In the genomic region with DNA sequence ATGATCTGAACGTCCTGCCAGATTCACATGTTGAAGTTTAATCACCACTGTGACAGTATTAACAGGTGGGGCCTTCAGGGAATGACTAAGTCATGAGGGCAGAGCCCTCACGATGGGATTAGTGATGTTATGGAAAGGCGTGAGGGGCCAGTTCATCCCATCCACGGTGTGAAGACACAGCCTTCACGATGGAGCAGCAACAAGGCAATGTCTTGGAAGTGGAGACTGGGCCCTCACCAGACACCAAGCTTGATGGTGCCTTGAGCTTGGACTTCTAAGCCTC, we compare ENCODE assay signal across 19 cellular contexts. TPM values are rescaled to one million over a fixed set of nuclear protein-coding genes. Genes with fewer than 3 reads are reported as not detected.
DNase-seq lines count a peak whose midpoint lies in the region; ATAC-seq, FAIRE-seq and TF ChIP-seq lines count a peak whose summit lies in the region.
"Had no signal": no experiment of that assay in that cellular context is flagged by ENCODE, and none has a peak within 500 bp of the region (broad histone marks: within the 10 kb centered on the region; RNA-seq: fewer than 3 reads in every experiment).

No MANE protein-coding gene starts in this region.

- no peak overlapping the region for H2BK5ac ChIP-seq in IMR-90 (ENCODE audit: low read depth, low read length, poor library complexity, severe bottlenecking)

- H3K27me3 ChIP-seq in IMR-90 (ENCODE audit: control insufficient read depth, insufficient read depth, low read length) (no peaks in the 10 kb centered on the region), K562 (ENCODE audit: control insufficient read depth in 2 of 2, insufficient read depth in 2 of 2, low read length in 2 of 2) (no peaks in the 10 kb centered on the region), GM23248 (replicated peaks; ENCODE audit: insufficient read depth) (no peaks in the 10 kb centered on the region)
- H3K27me3 ChIP-seq: BE2C had no signal

- H3K4me1 ChIP-seq in HEK293 (ENCODE audit: control insufficient read depth, insufficient read depth, low read length) (peaks cover 5% of the 10 kb centered on the region), IMR-90 (ENCODE audit: control insufficient read depth, insufficient read depth, low read length) (peaks cover 4% of the 10 kb centered on the region; the same call in 1 of the 2 replicates), K562 (replicated peaks in 1 of 2; ENCODE audit: control insufficient read depth in 2 of 2, insufficient read depth in 2 of 2, low read length in 2 of 2) (peaks cover 9 to 31% of the 10 kb centered on the region in 2 experiments), GM23248 (ENCODE audit: insufficient read depth) (peaks cover 7% of the 10 kb centered on the region)

- H4K20me1 ChIP-seq in IMR-90 (ENCODE audit: insufficient read depth, low read length) (peaks cover 5% of the 10 kb centered on the region; the same call in 1 of the 2 replicates), K562 (replicated peaks; ENCODE audit: control insufficient read depth, insufficient read depth, low read length) (no peaks in the 10 kb centered on the region), GM23248 (ENCODE audit: insufficient read depth) (no peaks in the 10 kb centered on the region)

- H3K18ac ChIP-seq in IMR-90 (ENCODE audit: low read depth, low read length) = no peak overlapping the region

- CTCF ChIA-PET in HEK293 (lab: Yijun Ruan, JAX) = interaction anchor here (0.7 to 5.5 kb wide), 10 partner anchors 11 to 455 kb away, joined by 3 to 91 read pairs (median 5); a partner anchor contains a TSS
- CTCF ChIA-PET in IMR-90 (lab: Yijun Ruan, JAX) = no interaction called here
- CTCF ChIA-PET in K562 (lab: Yijun Ruan, JAX; ENCODE audit: low intra/inter-chr PET ratio) = interaction anchor here (2.7 kb wide), 1 partner anchor 164 kb away, joined by 38 read pairs; no protein-coding TSS in a partner anchor

- in situ Hi-C loops in IMR-90 (cut with MboI; ENCODE audit: low sequenced_read_pairs) (loop anchor here (5.0 kb wide), 1 partner anchor 166 kb away; no protein-coding TSS in a partner anchor), K562 (cut with MboI) (loop anchor here (5.0 kb wide), 1 partner anchor 161 kb away; no protein-coding TSS in a partner anchor), GM23248 (cut with MboI) (loop anchor here (10.0 kb wide), 1 partner anchor 159 kb away; no protein-coding TSS in a partner anchor)

- no peak overlapping the region for H4K5ac ChIP-seq in IMR-90 (ENCODE audit: low read depth, low read length)

- no peaks in the 10 kb centered on the region for H3K9me2 ChIP-seq in GM23248 (ENCODE audit: insufficient read depth)

- H3F3A ChIP-seq in GM23248 (ENCODE audit: insufficient read depth) = peaks cover 4% of the 10 kb centered on the region; the same call in 1 of the 2 replicates

- intact Hi-C loops in IMR-90 (cut with micrococcal nuclease) (loop anchor here (5.0 kb wide), 1 partner anchor 36 kb away; no protein-coding TSS in a partner anchor), K562 (cut with micrococcal nuclease) (no loop called here)

- 0 out of 2 replicates have a peak overlapping the region, but pooled peaks have one; percentile 16 for H2AK5ac ChIP-seq in IMR-90 (ENCODE audit: low read depth, low read length)

- no peak for FAIRE-seq in K562 (lab: Jason Lieb, UNC)
- FAIRE-seq: A549, D721Med, G401.6, GM12891 had no signal

- peak overlapping the region; percentile 43 for H2AFZ ChIP-seq in IMR-90 (replicated peaks; ENCODE audit: low read length, poor library complexity)
- no peak overlapping the region for H2AFZ ChIP-seq in K562 (ENCODE audit: low read depth, low read length)
- H2AFZ ChIP-seq in GM23248 = no peak overlapping the region

- TF ChIP-seq EP300 in K562 (IDR thresholded peaks at IDR 0.05; ENCODE audit: low read length) = no peak

- POLR2A ChIA-PET in HEK293 (lab: Yijun Ruan, JAX) = no interaction called here
- POLR2A ChIA-PET in IMR-90 (lab: Charles Lee; ENCODE audit: unreplicated experiment) = no interaction called here
- POLR2A ChIA-PET in K562 (lab: Yijun Ruan, JAX) = interaction anchor here (0.6 to 1.6 kb wide), 6 partner anchors 31 to 1642 kb away, joined by 3 to 6 read pairs (median 4); no protein-coding TSS in a partner anchor

- peaks cover 3 to 13% of the 10 kb centered on the region in 2 donors for H3K4me1 Mint-ChIP-seq in stimulated activated naive B cell treated with anti-CD40 and anti-IgM and Interleukin-4, amounts not matched to agents 10 μg/mL and 1 μg/mL and 100 μg/mL, for 72 hours
- peaks cover 5% of the 10 kb centered on the region for H3K4me1 Mint-ChIP-seq in T-helper 2 cell treated with Interferon-gamma antibody and Interleukin-4, amounts not matched to agents 5 μg/mL and 100 μg/mL, for 36 hours (ENCODE audit: low read depth)

- no peak overlapping the region for H4K8ac ChIP-seq in IMR-90 (ENCODE audit: low read depth in 2 of 2, low read length in 2 of 2)

- no peak overlapping the region for H2BK120ac ChIP-seq in IMR-90 (ENCODE audit: low read depth, low read length)

- peaks cover 9 to 16% of the 10 kb centered on the region in 2 donors for H3K36me3 Mint-ChIP-seq in stimulated activated naive B cell treated with anti-CD40 and anti-IgM and Interleukin-4, amounts not matched to agents 10 μg/mL and 1 μg/mL and 100 μg/mL, for 72 hours
- peaks cover 9% of the 10 kb centered on the region for H3K36me3 Mint-ChIP-seq in T-helper 2 cell treated with Interferon-gamma antibody and Interleukin-4, amounts not matched to agents 5 μg/mL and 100 μg/mL, for 36 hours (ENCODE audit: low read depth)

- H3K4me3 Mint-ChIP-seq in stimulated activated naive B cell treated with anti-CD40 and anti-IgM and Interleukin-4, amounts not matched to agents 10 μg/mL and 1 μg/mL and 100 μg/mL, for 72 hours = no peak overlapping the region
- no peak overlapping the region for H3K4me3 Mint-ChIP-seq in T-helper 2 cell treated with Interferon-gamma antibody and Interleukin-4, amounts not matched to agents 5 μg/mL and 100 μg/mL, for 36 hours
- H3K4me3 Mint-ChIP-seq: CD8-positive, alpha-beta T cell; H9 had no signal

- no peak overlapping the region for H3K4me2 ChIP-seq in IMR-90 (ENCODE audit: low read depth, low read length)
- H3K4me2 ChIP-seq in K562 (ENCODE audit: insufficient read depth, low read length) = no peak overlapping the region
- H3K4me2 ChIP-seq in GM23248 (ENCODE audit: unreplicated experiment) = no peak overlapping the region
- H3K4me2 ChIP-seq: A549 had no signal

- no peak overlapping the region for H2BK15ac ChIP-seq in IMR-90 (ENCODE audit: low read depth, low read length)

- no peaks in the 10 kb centered on the region for H3K27me3 Mint-ChIP-seq in stimulated activated naive B cell treated with anti-CD40 and anti-IgM and Interleukin-4, amounts not matched to agents 10 μg/mL and 1 μg/mL and 100 μg/mL, for 72 hours
- no peaks in the 10 kb centered on the region for H3K27me3 Mint-ChIP-seq in T-helper 2 cell treated with Interferon-gamma antibody and Interleukin-4, amounts not matched to agents 5 μg/mL and 100 μg/mL, for 36 hours (ENCODE audit: low read depth)

- dilution Hi-C loops in IMR-90 (cut with HindIII; ENCODE audit: low sequenced_read_pairs, unreplicated experiment) = no loop called here

- TF ChIP-seq CTCF in HEK293 (tag by site-specific recombination; IDR thresholded peaks at IDR 0.05) = no peak
- no peak for TF ChIP-seq CTCF in IMR-90 (conservative IDR thresholded peaks at IDR 0.05; ENCODE audit: low read depth, low read length)
- TF ChIP-seq CTCF in K562 (IDR thresholded peaks at IDR 0.05 in 2 of 3, conservative IDR thresholded peaks at IDR 0.05 in 1 of 3; ENCODE audit: insufficient read depth in 2 of 3, low read depth in 1 of 3, low read length in 3 of 3) = no peak

- H3K9me1 ChIP-seq in IMR-90 (ENCODE audit: insufficient read depth, low read length) (peaks cover 10% of the 10 kb centered on the region), K562 (ENCODE audit: control insufficient read depth, insufficient read depth, low read length) (peaks cover 4% of the 10 kb centered on the region)

- H3K27ac Mint-ChIP-seq in stimulated activated naive B cell treated with anti-CD40 and anti-IgM and Interleukin-4, amounts not matched to agents 10 μg/mL and 1 μg/mL and 100 μg/mL, for 72 hours = peak overlapping the region; percentile 9
- no peak overlapping the region for H3K27ac Mint-ChIP-seq in T-helper 2 cell treated with Interferon-gamma antibody and Interleukin-4, amounts not matched to agents 5 μg/mL and 100 μg/mL, for 36 hours
- H3K27ac Mint-ChIP-seq: H9 had no signal

- H4K91ac ChIP-seq in IMR-90 (ENCODE audit: insufficient read depth, low read depth, low read length) = no peak overlapping the region

- no peak for TF ChIP-seq RAD21 in IMR-90 (IDR thresholded peaks at IDR 0.05; ENCODE audit: low read length)
- TF ChIP-seq RAD21 in K562 (CRISPR knock-in tag; conservative IDR thresholded peaks at IDR 0.05 in 1 of 2, IDR thresholded peaks at IDR 0.05 in 1 of 2) = no peak

- H2AK9ac ChIP-seq in IMR-90 (replicated peaks; ENCODE audit: low read depth, low read length, poor library complexity) = no peak overlapping the region

- H3K36me3 ChIP-seq in HEK293 (ENCODE audit: control insufficient read depth in 2 of 2, insufficient read depth in 1 of 2, low read length in 2 of 2) = peaks cover 0 to 13% of the 10 kb centered on the region in 2 experiments; a peak in 1 of 3 replicates
- peaks cover 8% of the 10 kb centered on the region for H3K36me3 ChIP-seq in IMR-90 (ENCODE audit: control insufficient read depth, insufficient read depth, low read length)
- peaks cover 17% of the 10 kb centered on the region for H3K36me3 ChIP-seq in K562 (ENCODE audit: control insufficient read depth, insufficient read depth, low read length)
- peaks cover 3% of the 10 kb centered on the region; the same call in 1 of the 2 replicates for H3K36me3 ChIP-seq in GM23248 (ENCODE audit: low read depth)
- H3K36me3 ChIP-seq: BE2C had no signal

- no peak overlapping the region for H3K4me3 ChIP-seq in HEK293 (ENCODE audit: low read depth, low read length)
- H3K4me3 ChIP-seq in IMR-90 (ENCODE audit: insufficient read depth, low read depth, low read length) = no peak overlapping the region
- H3K4me3 ChIP-seq in K562 = no peak overlapping the region
- H3K4me3 ChIP-seq in GM23248 = no peak overlapping the region
- H3K4me3 ChIP-seq: A549 had no signal

- no peak overlapping the region for H2BK20ac ChIP-seq in IMR-90 (ENCODE audit: low read depth, low read length)

- H3K14ac ChIP-seq in IMR-90 (replicated peaks; ENCODE audit: low read depth, low read length) = no peak overlapping the region

- BruUV-seq in IMR-90 (replicated peaks; lab: Mats Ljungman, UMichigan) = no TSS peak
- no TSS peak for BruUV-seq in K562 (replicated peaks; lab: Mats Ljungman, UMichigan)

- no peak overlapping the region for H3K27ac ChIP-seq in HEK293 (ENCODE audit: extremely low read depth, low read depth, low read length)
- no peak overlapping the region for H3K27ac ChIP-seq in IMR-90 (ENCODE audit: insufficient read depth, low read length)
- H3K27ac ChIP-seq in K562 (ENCODE audit: extremely low read depth, low read depth, low read length) = no peak overlapping the region
- no peak overlapping the region for H3K27ac ChIP-seq in GM23248
- H3K27ac ChIP-seq: C4-2B had no signal

- H3K79me1 ChIP-seq in IMR-90 (ENCODE audit: low read depth in 1 of 2, low read length in 2 of 2) = peaks cover 13 to 16% of the 10 kb centered on the region in 2 experiments

- ATAC-seq in IMR-90 (ENCODE audit: low read depth) = no peak
- peak; percentile 2; the same call in 1 of the 3 replicates for ATAC-seq in K562
- ATAC-seq in stimulated activated naive B cell treated with anti-CD40 and anti-IgM and Interleukin-4, amounts not matched to agents 10 μg/mL and 1 μg/mL and 100 μg/mL, for 72 hours (replicated peaks) = no peak

- H3K79me2 ChIP-seq in K562 (ENCODE audit: control insufficient read depth, insufficient read depth, low read length) (peaks cover 3% of the 10 kb centered on the region; the same call in 1 of the 3 replicates), GM23248 (ENCODE audit: insufficient read depth) (peaks cover 12% of the 10 kb centered on the region; the same call in 1 of the 2 replicates)

- no peak overlapping the region for H3K23ac ChIP-seq in IMR-90 (ENCODE audit: low read depth, low read length)

- H3K9me3 ChIP-seq in HEK293 (ENCODE audit: control insufficient read depth, insufficient read depth, low read depth, low read length) (no peaks in the 10 kb centered on the region), IMR-90 (ENCODE audit: control insufficient read depth, insufficient read depth, low read length) (no peaks in the 10 kb centered on the region), K562 (replicated peaks; ENCODE audit: control insufficient read depth, insufficient read depth, low read depth, low read length) (no peaks in the 10 kb centered on the region), GM23248 (ENCODE audit: low read depth) (no peaks in the 10 kb centered on the region)
- H3K9me3 ChIP-seq: A549, BE2C had no signal

- 78% methylated on average over 4 of the region's 5 CpGs; no CpG with 5 or more reads in 1 of the 2 experiments for WGBS in IMR-90 (ENCODE audit: extremely low coverage in 2 of 2, insufficient read length in 1 of 2), 2 experiments
- WGBS in K562 (ENCODE audit: insufficient coverage, low coverage, missing lambda C conversion rate) = 33% methylated on average over 5 of the region's 5 CpGs
- 70 to 74% methylated on average over 5 of the region's 5 CpGs for WGBS in GM23248 (ENCODE audit: low coverage in 1 of 2, low lambda C conversion rate in 2 of 2, missing lambda C conversion rate in 2 of 2), 2 experiments

- H3K56ac ChIP-seq in IMR-90 (ENCODE audit: extremely low read depth, insufficient read depth, low read length) = no peak overlapping the region

- H3K9me3 Mint-ChIP-seq in stimulated activated naive B cell treated with anti-CD40 and anti-IgM and Interleukin-4, amounts not matched to agents 10 μg/mL and 1 μg/mL and 100 μg/mL, for 72 hours = no peaks in the 10 kb centered on the region
- H3K9me3 Mint-ChIP-seq in T-helper 2 cell treated with Interferon-gamma antibody and Interleukin-4, amounts not matched to agents 5 μg/mL and 100 μg/mL, for 36 hours = no peaks in the 10 kb centered on the region
- H3K9me3 Mint-ChIP-seq: CD8-positive, alpha-beta T cell; H9 had no signal

- TF ChIP-seq POLR2A in IMR-90 (IDR thresholded peaks at IDR 0.05; ENCODE audit: low read depth, low read length) (no peak), K562 (conservative IDR thresholded peaks at IDR 0.05) (no peak)

- DNase-seq in IMR-90 = no peak
- DNase-seq in K562 (ENCODE audit: extremely low read depth in 1 of 4, low spot score in 3 of 4) = no peak
- no peak for DNase-seq in stimulated activated naive B cell treated with anti-CD40 and anti-IgM and Interleukin-4, amounts not matched to agents 10 μg/mL and 1 μg/mL and 100 μg/mL, for 72 hours
- no peak for DNase-seq in T-helper 2 cell treated with Interferon-gamma antibody and Interleukin-4, amounts not matched to agents 5 μg/mL and 100 μg/mL, for 36 hours (ENCODE audit: low spot score)
- no peak for DNase-seq in GM23248
- DNase-seq: BE2C; CD8-positive, alpha-beta T cell; COR-L47; DMS153; DMS79 treated with DMSO at 0.1 percent for 48 hours; EL; GOT3; H9 had no signal

- H3K4ac ChIP-seq in IMR-90 (ENCODE audit: low read depth, low read length) = no peak overlapping the region

- no peak overlapping the region for H3K9ac ChIP-seq in IMR-90 (ENCODE audit: low read depth, low read length)
- H3K9ac ChIP-seq in K562 (ENCODE audit: insufficient read depth in 1 of 2, low read depth in 2 of 2, low read length in 2 of 2) = peak overlapping the region in 1 of 2 experiments; percentile 72; a peak in 1 of 4 replicates
- no peak overlapping the region for H3K9ac ChIP-seq in GM23248

RNA-seq across cellular contexts. Expression of a gene that starts 6.4 kb away (rescaled TPM):
- 3.2 and 3.3 TPM in 2 replicates for total RNA-seq in IMR-90 (2012; rRNA removed)
- polyA plus RNA-seq in IMR-90 (2012; rRNA removed) = 5.8 and 7.5 TPM in 2 replicates
- 3.2 and 10.3 TPM in 2 replicates for polyA plus RNA-seq in IMR-90 (2012; cell fraction: cytosol; rRNA removed)
- polyA plus RNA-seq in IMR-90 (2012; cell fraction: nucleus; rRNA removed; ENCODE audit: low replicate concordance) = 3.8 and 21.9 TPM in 2 replicates
- 6.0 and 32.3 TPM in 2 replicates for total RNA-seq in K562 (2011; cell fraction: chromatin; rRNA removed; ENCODE audit: low replicate concordance)
- total RNA-seq in K562 (2011; cell fraction: nucleolus; rRNA removed) = 25.7 and 37.9 TPM in 2 replicates
- total RNA-seq in K562 (2011; cell fraction: nucleoplasm; rRNA removed) = 15.3 and 20.1 TPM in 2 replicates
- total RNA-seq in K562 (2014; rRNA removed) = 19.9 and 27.8 TPM in 2 replicates
- 3.3 and 3.7 TPM in 2 replicates for total RNA-seq in K562 (2014; rRNA removed; fragmentation: Illumina TruSeq; extraction: Trizol)
- total RNA-seq in K562 (2015; rRNA removed; fragmentation: Illumina TruSeq; extraction: Trizol) = 8.0 and 8.3 TPM in 2 replicates
- 17.8 and 20.9 TPM in 2 replicates for total RNA-seq in K562 (2021)
- polyA plus RNA-seq in K562 (2011; rRNA removed) = 10.9 and 15.9 TPM in 2 replicates
- polyA plus RNA-seq in K562 (2011; cell fraction: cytosol; rRNA removed) = 14.2 and 28.7 TPM in 2 replicates
- polyA plus RNA-seq in K562 (2011; cell fraction: nucleus; rRNA removed) = 22.8 and 30.9 TPM in 2 replicates
- 16.0 and 21.8 TPM in 2 replicates for polyA plus RNA-seq in K562 (2012)
- polyA plus RNA-seq in K562 (2014; fragmentation: Illumina TruSeq; extraction: Trizol) = 8.1 and 13.6 TPM in 2 replicates
- under 1 TPM; 0.17 to 0.32 TPM for polyA plus RNA-seq in K562 (2014; fragmentation: Nextera tagmentation; extraction: Ambion mirVana)
- 10.3 and 15.5 TPM in 2 replicates for polyA plus RNA-seq in K562 (2014; rRNA removed)
- 11.8 and 19.8 TPM in 2 replicates for polyA minus RNA-seq in K562 (2011; rRNA and poly(A)+ RNA removed)
- 18.6 and 24.7 TPM in 2 replicates for polyA minus RNA-seq in K562 (2011; cell fraction: cytosol; rRNA and poly(A)+ RNA removed)
- polyA minus RNA-seq in K562 (2011; cell fraction: nucleus; rRNA and poly(A)+ RNA removed) = 21.7 and 22.7 TPM in 2 replicates
- 9.7 and 16.5 TPM in 2 replicates for total RNA-seq in GM23248 (2014; rRNA removed; shearing (Covaris generic))
- 2.6 and 3.5 TPM in 2 replicates for polyA plus RNA-seq in GM23248 (2016; fragmentation: Nextera tagmentation; extraction: Ambion mirVana)

RNA-seq across cellular contexts. Expression of a gene that starts 30.9 kb away (rescaled TPM):
- total RNA-seq in IMR-90 (2012; rRNA removed) (3.3 and 4.5 TPM in 2 replicates), K562 (2014; rRNA removed) (6.3 and 7.0 TPM in 2 replicates), K562 (2014; rRNA removed; fragmentation: Illumina TruSeq; extraction: Trizol) (2.7 and 4.3 TPM in 2 replicates), K562 (2015; rRNA removed; fragmentation: Illumina TruSeq; extraction: Trizol) (5.2 and 6.0 TPM in 2 replicates), K562 (2021) (11.2 and 15.1 TPM in 2 replicates)
- polyA plus RNA-seq in IMR-90 (2012; rRNA removed) (16.8 and 17.2 TPM in 2 replicates), K562 (2011; rRNA removed) (21.0 and 33.1 TPM in 2 replicates), K562 (2014; fragmentation: Illumina TruSeq; extraction: Trizol) (4.4 and 10.8 TPM in 2 replicates), K562 (2014; fragmentation: Nextera tagmentation; extraction: Ambion mirVana) (1 to 10 TPM in 1 of 2 experiments, under 1 TPM in 1; 0.73 to 1.1 TPM), K562 (2014; rRNA removed) (14.8 and 17.1 TPM in 2 replicates), GM23248 (2016; fragmentation: Nextera tagmentation; extraction: Ambion mirVana) (13.3 and 14.2 TPM in 2 replicates)
- polyA plus RNA-seq in IMR-90 (2012; cell fraction: cytosol; rRNA removed) = 13.6 and 18.3 TPM in 2 replicates
- 34.8 and 65.2 TPM in 2 replicates for polyA plus RNA-seq in IMR-90 (2012; cell fraction: nucleus; rRNA removed; ENCODE audit: low replicate concordance)
- 15.4 and 51.0 TPM in 2 replicates for total RNA-seq in K562 (2011; cell fraction: chromatin; rRNA removed; ENCODE audit: low replicate concordance)
- total RNA-seq in K562 (2011; cell fraction: nucleolus; rRNA removed) = 25.4 and 38.4 TPM in 2 replicates
- 20.2 and 22.1 TPM in 2 replicates for total RNA-seq in K562 (2011; cell fraction: nucleoplasm; rRNA removed)
- 31.5 and 39.3 TPM in 2 replicates for polyA plus RNA-seq in K562 (2011; cell fraction: cytosol; rRNA removed)
- 84.8 and 93.8 TPM in 2 replicates for polyA plus RNA-seq in K562 (2011; cell fraction: nucleus; rRNA removed)
- polyA plus RNA-seq in K562 (2012) = 14.3 and 15.2 TPM in 2 replicates
- polyA minus RNA-seq in K562 (2011; rRNA and poly(A)+ RNA removed) = 7.3 and 9.1 TPM in 2 replicates
- 9.3 and 17.2 TPM in 2 replicates for polyA minus RNA-seq in K562 (2011; cell fraction: cytosol; rRNA and poly(A)+ RNA removed)
- 17.2 and 21.5 TPM in 2 replicates for polyA minus RNA-seq in K562 (2011; cell fraction: nucleus; rRNA and poly(A)+ RNA removed)
- 8.6 and 12.1 TPM in 2 replicates for total RNA-seq in GM23248 (2014; rRNA removed; shearing (Covaris generic))
